22 cellular contexts compared by ENCODE assay signal in the genomic region with DNA sequence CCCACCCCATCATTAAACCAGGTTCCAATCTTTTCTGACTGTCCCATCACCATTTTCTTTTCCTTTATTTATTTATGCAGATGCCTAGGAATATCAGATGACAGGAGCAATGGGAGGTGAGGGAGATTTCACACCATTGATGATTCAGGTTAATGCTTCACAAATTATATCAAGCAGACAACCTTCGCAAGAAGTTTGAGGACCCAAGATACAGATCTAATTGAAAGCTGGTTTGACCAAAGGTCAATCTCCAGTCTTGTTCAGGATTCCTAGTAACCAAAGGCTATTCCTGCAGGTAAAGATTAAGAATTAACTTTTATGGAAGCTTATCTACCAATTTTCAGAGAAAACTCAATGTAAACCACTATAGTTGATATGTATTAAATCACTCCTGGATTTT.
"Had no signal": no experiment of that assay in that cellular context is flagged by ENCODE, and none has a peak within 500 bp of the region (broad histone marks: within the 10 kb centered on the region; RNA-seq: fewer than 3 reads in every experiment).

No MANE protein-coding gene starts in this region.

- H3K27ac Mint-ChIP-seq: IgD-negative memory B cell had no signal

- H3K27ac ChIP-seq: KMS-11, Peyer's patch, SJCRH30 had no signal

- H3K4me3 ChIP-seq: K562, Peyer's patch, SJCRH30 had no signal

- ATAC-seq: K562, Right ventricle myocardium inferior, SK-N-SH treated with all-trans-retinoic acid at 6 μM for 48 hours had no signal

- FAIRE-seq: HTR-8/SVneo, K562 had no signal

- H3K27me3 ChIP-seq: Peyer's patch, SJCRH30 had no signal

- H3K27me3 Mint-ChIP-seq: IgD-negative memory B cell had no signal

- H3K4me3 Mint-ChIP-seq: IgD-negative memory B cell had no signal

- H3K9ac ChIP-seq: KMS-11 had no signal

- H3K9me3 ChIP-seq: Peyer's patch, SJCRH30 had no signal

- H3K4me1 ChIP-seq: SJCRH30 had no signal

- H3K36me3 ChIP-seq: Peyer's patch, SJCRH30 had no signal

- DNase-seq: MM.1S, NCI-H1092 treated with DMSO at 0.1 percent for 48 hours, NCI-H1436, NCI-H187, NCI-H2029, NCI-H2081 treated with DMSO at 0.1 percent for 48 hours, NCI-H2171, NCI-H226, NCI-H446, NCI-H510A, NCI-H524 treated with DMSO at 0.1 percent for 48 hours, NCI-H69, NCI-H774, Peyer's patch, SHP77 treated with DMSO at 0.1 percent for 48 hours, SJCRH30 had no signal

- H3K9me3 Mint-ChIP-seq: IgD-negative memory B cell had no signal
